In the genomic region with DNA sequence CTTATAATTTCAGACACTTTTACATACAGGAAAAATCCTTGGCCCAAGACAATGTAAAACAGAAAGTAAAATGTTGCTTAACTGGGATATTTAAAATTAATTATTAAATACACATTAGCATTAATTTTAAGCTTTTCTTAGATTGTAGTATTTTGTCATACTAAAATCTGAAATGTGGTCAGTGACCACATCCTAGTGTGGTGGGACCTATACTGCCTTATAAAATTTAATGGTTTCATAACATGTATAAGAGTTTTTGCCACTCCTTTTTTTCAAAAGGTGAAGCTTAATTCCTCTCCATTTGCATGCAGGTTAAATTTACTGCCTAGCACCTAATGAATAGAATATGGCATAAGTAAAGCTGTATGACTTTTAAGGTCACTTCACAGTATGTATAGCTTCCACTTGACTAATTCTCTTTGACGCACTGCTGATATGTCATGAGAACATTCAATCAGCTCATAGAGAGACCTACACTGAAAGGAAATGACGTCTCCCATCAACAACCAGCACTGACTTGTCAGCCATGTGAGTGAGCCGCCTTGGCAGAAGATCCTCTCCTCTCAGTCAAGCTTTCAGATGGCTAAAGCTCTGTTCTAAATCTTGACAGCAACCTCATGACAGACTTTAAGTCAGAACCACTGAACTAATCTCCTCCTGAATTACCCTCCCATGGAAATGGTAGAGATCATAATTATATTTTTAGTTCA, we compare ENCODE assay signal across 26 cellular contexts.
"Had no signal": no experiment of that assay in that cellular context is flagged by ENCODE, and none has a peak within 500 bp of the region (broad histone marks: within the 10 kb centered on the region; RNA-seq: fewer than 3 reads in every experiment).

No MANE protein-coding gene starts in this region.

- H3K4me1 ChIP-seq: esophagus muscularis mucosa, left lung, testis, uterus had no signal

- FAIRE-seq: astrocyte, TTC549 had no signal

- ATAC-seq: activated CD4-positive, alpha-beta T cell treated with anti-CD3 and anti-CD28 coated beads for 36 hours; activated T-helper 17 cell treated with anti-CD3 and anti-CD28 coated beads, Interleukin-2, amount 50 U/mL, for 72 hours; left lung had no signal

- H3K36me3 ChIP-seq: esophagus muscularis mucosa, left lung, uterus had no signal

- H2AFZ ChIP-seq: hepatocyte had no signal

- DNase-seq: activated B cell treated with CpG ODN at 0.5 μM for 24 hours; activated CD4-positive, alpha-beta T cell treated with anti-CD3 and anti-CD28 coated beads for 36 hours; activated CD4-positive, alpha-beta T cell treated with anti-CD3 and anti-CD28 coated beads, Interleukin-2, amount 50 U/mL, for 4 hours; activated CD8-positive, alpha-beta memory T cell treated with anti-CD3 and anti-CD28 coated beads for 24 hours; activated CD8-positive, alpha-beta memory T cell treated with anti-CD3 and anti-CD28 coated beads, Interleukin-2, amount 50 U/mL, for 4 hours; activated naive CD4-positive, alpha-beta T cell; activated naive CD8-positive, alpha-beta T cell treated with anti-CD3 and anti-CD28 coated beads for 36 hours; activated T-cell treated with anti-CD3 and anti-CD28 coated beads, Interleukin-2, amount 50 U/mL, for 24 hours; central memory CD4-positive, alpha-beta T cell; dermis blood vessel endothelial cell; effector CD8-positive, alpha-beta T cell; glutamatergic neuron; immature natural killer cell; left lung; naive B cell; stimulated activated CD4-positive, alpha-beta T cell treated with anti-CD3 and anti-CD28 coated beads, Interleukin-4, amount 100 ng/mL, for 1 hour; stimulated activated naive CD4-positive, alpha-beta T cell; testis; trophoblast cell; uterus had no signal

- H3K4me2 ChIP-seq: hepatocyte had no signal

- H3K4me3 ChIP-seq: esophagus muscularis mucosa, hepatocyte, left lung, lung, testis, uterus had no signal

- H3K79me2 ChIP-seq: hepatocyte had no signal

- H3K27me3 ChIP-seq: esophagus muscularis mucosa, hepatocyte, left lung, testis, uterus had no signal

- H3K9me3 ChIP-seq: esophagus muscularis mucosa, left lung, testis, uterus had no signal

- H3K27ac ChIP-seq: esophagus muscularis mucosa, hepatocyte, left lung, testis, uterus had no signal
